1 cellular context compared by ENCODE assay signal in genomic region chr1:223731076-223731770, GRCh38.
TF ChIP-seq lines count a peak whose summit lies in the region.

No MANE protein-coding gene starts in this region.

TF ChIP-seq in H1, 55 proteins besides CTCF, POLR2A, EP300 and RAD21 (continued from another document):
- no peak for TF ChIP-seq ATF2 (IDR thresholded peaks at IDR 0.05; ENCODE audit: low read length)
- no peak for TF ChIP-seq FOSL1 (IDR thresholded peaks at IDR 0.05; ENCODE audit: insufficient read depth, low read depth, low read length)
- no peak for TF ChIP-seq SAP30 (IDR thresholded peaks at IDR 0.05; ENCODE audit: insufficient read depth, insufficient replicate concordance, low read length)
- TF ChIP-seq CTBP2 (IDR thresholded peaks at IDR 0.05; ENCODE audit: borderline replicate concordance, insufficient read depth, insufficient read length, low read length) = no peak
- no peak for TF ChIP-seq SP1 (IDR thresholded peaks at IDR 0.05; ENCODE audit: low read depth, low read length)
- no peak for TF ChIP-seq SP2 (IDR thresholded peaks at IDR 0.05; ENCODE audit: low read length)
- no peak for TF ChIP-seq TCF12 (IDR thresholded peaks at IDR 0.05; ENCODE audit: low read depth, low read length)
- TF ChIP-seq GTF2F1 (IDR thresholded peaks at IDR 0.05; ENCODE audit: borderline replicate concordance, low read depth, low read length) = no peak
